Comparison of ENCODE assay signal across 21 cellular contexts in the genomic region with DNA sequence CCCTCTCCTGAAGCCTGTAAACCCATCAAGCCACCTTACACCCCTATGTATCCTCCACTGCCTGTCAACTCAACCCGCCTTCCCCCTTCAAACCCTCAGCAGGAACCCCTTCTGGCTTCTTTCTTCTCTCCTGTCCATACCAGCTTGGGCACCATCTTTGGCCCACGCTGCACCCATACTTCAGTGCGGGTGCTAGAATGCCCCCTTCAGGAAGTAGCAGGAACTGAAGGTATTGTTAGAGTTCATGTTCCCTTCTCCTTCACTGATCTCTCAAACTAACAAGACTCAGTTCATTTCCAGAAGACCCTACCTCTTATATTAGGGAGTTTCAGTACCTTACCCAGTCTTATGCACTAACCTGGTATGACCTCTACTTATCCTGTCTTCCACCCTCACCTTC. TPM values are rescaled to one million over a fixed set of nuclear protein-coding genes. Genes with fewer than 3 reads are reported as not detected.
DNase-seq lines count a peak whose midpoint lies in the region; FAIRE-seq and TF ChIP-seq lines count a peak whose summit lies in the region.
"Had no signal": no experiment of that assay in that cellular context is flagged by ENCODE, and none has a peak within 500 bp of the region (broad histone marks: within the 10 kb centered on the region; RNA-seq: fewer than 3 reads in every experiment).

No MANE protein-coding gene starts in this region.

- H2BK12ac ChIP-seq in trophoblast cell (ENCODE audit: low read length) = no peak overlapping the region

- FAIRE-seq in GM12891 (lab: Jason Lieb, UNC) = no peak
- FAIRE-seq: A204.1, GM12892 had no signal

- H2AK5ac ChIP-seq in trophoblast cell (ENCODE audit: low read length) = no peak overlapping the region

- no peak overlapping the region for H2BK120ac ChIP-seq in trophoblast cell (ENCODE audit: insufficient read depth, low read length, poor library complexity)

- intact Hi-C loops in activated CD4-positive, alpha-beta memory T cell treated with anti-CD3 and anti-CD28 coated beads for 36 hours (cut with micrococcal nuclease) = no loop called here

- TF ChIP-seq POLR2A in GM12891 (IDR thresholded peaks at IDR 0.05; ENCODE audit: low read depth, low read length) = no peak

- no peak overlapping the region for H3K23ac ChIP-seq in trophoblast cell (ENCODE audit: low read length)

- H4K91ac ChIP-seq in trophoblast cell (ENCODE audit: low read depth, low read length) = peak overlapping the region; percentile 47

- H3K4me1 ChIP-seq in trophoblast cell (ENCODE audit: control insufficient read depth in 1 of 2, insufficient read depth in 2 of 2, low read length in 2 of 2) = peaks cover 3% of the 10 kb centered on the region in 2 experiments

- no peak overlapping the region for H3K27ac ChIP-seq in trophoblast cell (ENCODE audit: low read depth, low read length)

- TF ChIP-seq CTCF in GM06990 (IDR thresholded peaks at IDR 0.05; ENCODE audit: insufficient read depth, low read length, poor library complexity, severe bottlenecking) (peak; percentile 26), GM13977 (IDR thresholded peaks at IDR 0.05; ENCODE audit: extremely low read depth, insufficient read depth, missing control alignments) (peak; percentile 31)

- no peak overlapping the region for H3K18ac ChIP-seq in trophoblast cell (ENCODE audit: low read length)

- peaks cover 7% of the 10 kb centered on the region for H3K27me3 Mint-ChIP-seq in activated CD4-positive, alpha-beta memory T cell treated with anti-CD3 and anti-CD28 coated beads for 36 hours

- H4K8ac ChIP-seq in trophoblast cell (ENCODE audit: low read depth, low read length) = no peak overlapping the region

- no peak overlapping the region for H3K27ac Mint-ChIP-seq in activated CD4-positive, alpha-beta memory T cell treated with anti-CD3 and anti-CD28 coated beads for 36 hours

- H3K27me3 ChIP-seq in GM06990 (replicated peaks; ENCODE audit: control insufficient read depth, insufficient read depth, low read length) = no peaks in the 10 kb centered on the region
- no peaks in the 10 kb centered on the region for H3K27me3 ChIP-seq in trophoblast cell (ENCODE audit: insufficient read depth, low read length)

- H3K36me3 ChIP-seq in GM06990 (ENCODE audit: control insufficient read depth, insufficient read depth, low read length) (no peaks in the 10 kb centered on the region), trophoblast cell (ENCODE audit: control insufficient read depth in 1 of 2, insufficient read depth in 2 of 2, low read length in 2 of 2) (no peaks in the 10 kb centered on the region)

- no peaks in the 10 kb centered on the region for H3K4me1 Mint-ChIP-seq in activated CD4-positive, alpha-beta memory T cell treated with anti-CD3 and anti-CD28 coated beads for 36 hours (ENCODE audit: low read depth)
- H3K4me1 Mint-ChIP-seq: CD4-positive, alpha-beta memory T cell had no signal

- H3K36me3 Mint-ChIP-seq in activated CD4-positive, alpha-beta memory T cell treated with anti-CD3 and anti-CD28 coated beads for 36 hours = no peaks in the 10 kb centered on the region
- H3K36me3 Mint-ChIP-seq: CD4-positive, alpha-beta memory T cell had no signal

- no CpG with 5 or more reads among the region's 3 CpGs for WGBS in trophoblast cell (ENCODE audit: extremely low coverage, insufficient coverage, insufficient read length)

- CTCF ChIA-PET in activated CD4-positive, alpha-beta memory T cell treated with anti-CD3 and anti-CD28 coated beads for 36 hours (lab: Charles Lee) = no interaction called here

- H3K9me3 ChIP-seq in trophoblast cell (ENCODE audit: insufficient read depth, low read depth, low read length) = no peaks in the 10 kb centered on the region

- in situ Hi-C loops in GM13977 (cut with MboI; ENCODE audit: low pct_unique_long_range_greater_than_20kb, low sequenced_read_pairs, unreplicated experiment) = no loop called here
- in situ Hi-C loops in ACHN (cut with HindIII; ENCODE audit: low pct_ligation_motif_present, low pct_unique_long_range_greater_than_20kb, low sequenced_read_pairs) = no loop called here

- H3K4me3 ChIP-seq in GM06990 (replicated peaks; ENCODE audit: low read depth, low read length) = no peak overlapping the region
- H3K4me3 ChIP-seq in trophoblast cell (ENCODE audit: low read depth, low read length) = no peak overlapping the region

- H3K4ac ChIP-seq in trophoblast cell (ENCODE audit: low read depth, low read length) = no peak overlapping the region

- no peak overlapping the region for H3K4me2 ChIP-seq in trophoblast cell (ENCODE audit: low read length)

- no peak overlapping the region for H3K9ac ChIP-seq in trophoblast cell (ENCODE audit: low read length)

- H3K9me3 Mint-ChIP-seq in activated CD4-positive, alpha-beta memory T cell treated with anti-CD3 and anti-CD28 coated beads for 36 hours = no peaks in the 10 kb centered on the region

- no peaks in the 10 kb centered on the region for H3K79me2 ChIP-seq in trophoblast cell (ENCODE audit: control insufficient read depth, insufficient read depth, low read length, poor library complexity)

- H3K4me3 Mint-ChIP-seq in activated CD4-positive, alpha-beta memory T cell treated with anti-CD3 and anti-CD28 coated beads for 36 hours = no peak overlapping the region
- H3K4me3 Mint-ChIP-seq: CD4-positive, alpha-beta memory T cell had no signal

- H3K79me1 ChIP-seq in trophoblast cell (ENCODE audit: low read length) = peaks cover 2% of the 10 kb centered on the region

- DNase-seq in GM06990 (ENCODE audit: extremely low read depth, insufficient read length) = no peak
- DNase-seq in GM13977 (ENCODE audit: low spot score) = no peak
- peak; percentile 1 for DNase-seq in OCI-M1 (lab: John Stamatoyannopoulos, UW)
- DNase-seq in trophoblast cell = no peak
- no peak for DNase-seq in ACHN
- DNase-seq in activated CD4-positive, alpha-beta memory T cell treated with anti-CD3 and anti-CD28 coated beads for 36 hours = no peak
- no peak for DNase-seq in GM12891 (ENCODE audit: insufficient read length, low spot score)
- DNase-seq: CD4-positive, alpha-beta memory T cell; EL; GOT3; KBM-7; MV-4-11; NCI-H1417 treated with DMSO at 0.1 percent for 48 hours; NCI-H1930; NCI-H226; NCI-H524; NCI-H82; SW 1271 had no signal

- H4K12ac ChIP-seq in trophoblast cell (ENCODE audit: low read depth, low read length) = no peak overlapping the region

- no peak overlapping the region for H2AFZ ChIP-seq in trophoblast cell (ENCODE audit: insufficient read depth, low read length, poor library complexity)

- H2BK5ac ChIP-seq in trophoblast cell (ENCODE audit: low read depth, low read length, poor library complexity) = no peak overlapping the region

- H3K14ac ChIP-seq in trophoblast cell (ENCODE audit: low read length) = no peak overlapping the region

- POLR2A ChIA-PET in activated CD4-positive, alpha-beta memory T cell treated with anti-CD3 and anti-CD28 coated beads for 36 hours (lab: Charles Lee) = no interaction called here

TF ChIP-seq in GM12891, 5 proteins besides CTCF, POLR2A, EP300 and RAD21:
- TF ChIP-seq SPI1 (IDR thresholded peaks at IDR 0.05; ENCODE audit: low read depth, low read length) (no peak), TAF1 (IDR thresholded peaks at IDR 0.05; ENCODE audit: low read depth, low read length) (no peak), POLR2AphosphoS5 (IDR thresholded peaks at IDR 0.05; ENCODE audit: low read depth, low read length) (no peak), PAX5 (IDR thresholded peaks at IDR 0.05; ENCODE audit: insufficient read depth, low read length, severe bottlenecking) (no peak), POU2F2 (IDR thresholded peaks at IDR 0.05; ENCODE audit: low read depth, low read length) (no peak)

RNA-seq across cellular contexts. Expression of gene UGT2B17, which starts 1.5 kb away (rescaled TPM):
- 0.15 TPM in 2 replicates for polyA plus RNA-seq in trophoblast cell (2013)
- total RNA-seq in activated CD4-positive, alpha-beta memory T cell treated with anti-CD3 and anti-CD28 coated beads for 36 hours = not detected
- polyA plus RNA-seq in GM12891 (2012; ENCODE audit: low read depth, missing spikeins) = 15.1 TPM
- total RNA-seq: CD4-positive, alpha-beta memory T cell had no signal
- polyA plus RNA-seq: BJ; CD4-positive, alpha-beta memory T cell had no signal
